20 cellular contexts compared by ENCODE assay signal in the genomic region with DNA sequence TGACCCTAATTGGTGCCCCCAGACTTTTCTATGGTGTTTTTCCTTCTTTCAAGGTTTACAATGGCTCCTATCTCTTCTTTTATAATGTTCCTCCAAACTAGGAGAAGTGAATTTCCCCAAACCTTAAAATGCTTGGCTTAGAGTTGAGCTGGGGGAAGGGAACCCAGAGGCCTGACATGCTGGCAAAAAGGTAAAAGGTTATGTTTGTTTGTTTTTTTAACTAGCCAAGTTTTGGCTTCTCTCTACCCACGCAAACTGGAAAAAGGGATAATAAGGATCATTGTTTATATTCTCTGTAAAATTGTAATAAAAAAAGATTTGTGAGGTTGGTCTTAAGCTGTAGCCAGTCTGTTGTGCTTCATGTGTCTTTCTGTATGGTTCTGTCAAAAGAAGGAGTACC.
"Had no signal": no experiment of that assay in that cellular context is flagged by ENCODE, and none has a peak within 500 bp of the region (broad histone marks: within the 10 kb centered on the region; RNA-seq: fewer than 3 reads in every experiment).

No MANE protein-coding gene starts in this region.

- H3K4me1 ChIP-seq: colonic mucosa, esophagus muscularis mucosa, gastroesophageal sphincter, heart left ventricle, left ventricle myocardium inferior, lower lobe of right lung had no signal

- H3K9me3 ChIP-seq: colonic mucosa, esophagus muscularis mucosa, gastroesophageal sphincter, heart left ventricle, left ventricle myocardium inferior, lower lobe of right lung had no signal

- H3K27me3 ChIP-seq: colonic mucosa, esophagus muscularis mucosa, foreskin keratinocyte, gastroesophageal sphincter, heart left ventricle, hepatocyte had no signal

- H3K4me3 ChIP-seq: colonic mucosa, esophagus muscularis mucosa, gastroesophageal sphincter, heart left ventricle, hepatocyte, left ventricle myocardium inferior, lower lobe of right lung had no signal

- H3K79me2 ChIP-seq: hepatocyte had no signal

- DNase-seq: colonic mucosa; cortex of kidney; effector CD8-positive, alpha-beta T cell; effector memory CD8-positive, alpha-beta T cell; endodermal cell; foreskin keratinocyte; heart left ventricle; hypothalamus; immature natural killer cell; islet precursor cell; left cardiac atrium; left ventricle myocardium inferior; lower lobe of right lung; mesendoderm; midbrain had no signal

- H2AFZ ChIP-seq: hepatocyte had no signal

- ATAC-seq: effector memory CD8-positive, alpha-beta T cell; gastroesophageal sphincter; heart left ventricle; left cardiac atrium; lower lobe of right lung had no signal

- FAIRE-seq: endometrium, frontal cortex had no signal

- H3K27ac ChIP-seq: colonic mucosa, esophagus muscularis mucosa, gastroesophageal sphincter, heart left ventricle, hepatocyte, left ventricle myocardium inferior, lower lobe of right lung had no signal

- H3K36me3 ChIP-seq: colonic mucosa, esophagus muscularis mucosa, gastroesophageal sphincter, heart left ventricle, left ventricle myocardium inferior, lower lobe of right lung had no signal

- H3K4me2 ChIP-seq: hepatocyte had no signal
